In genomic region chr12:115303751-115304309, GRCh38 we compare ENCODE assay signal across 19 cellular contexts.
"Had no signal": no experiment of that assay in that cellular context is flagged by ENCODE, and none has a peak within 500 bp of the region (broad histone marks: within the 10 kb centered on the region; RNA-seq: fewer than 3 reads in every experiment).

No MANE protein-coding gene starts in this region.

- H3K36me3 ChIP-seq: left lung, sigmoid colon, thyroid gland had no signal

- H3K9me3 ChIP-seq: left lung, sigmoid colon, thyroid gland had no signal

- H3K27me3 ChIP-seq: left lung, sigmoid colon, thyroid gland had no signal

- H3K4me1 ChIP-seq: left lung, parathyroid adenoma, sigmoid colon, thyroid gland had no signal

- DNase-seq: activated CD4-positive, alpha-beta memory T cell treated with anti-CD3 and anti-CD28 coated beads, Interleukin-2, amount 10 ng/mL, durations not matched to agents 7 days and 5 days; activated CD4-positive, alpha-beta T cell treated with anti-CD3 and anti-CD28 coated beads, Interleukin-2, amount 10 ng/mL, durations not matched to agents 24 days and 14 days; activated effector memory CD4-positive, alpha-beta T cell treated with anti-CD3 and anti-CD28 coated beads, Interleukin-2, amount 50 U/mL, for 16 hours; activated naive CD4-positive, alpha-beta T cell treated with anti-CD3 and anti-CD28 coated beads, Interleukin-2, amount 10 ng/mL, durations not matched to agents 7 days and 5 days; activated naive CD8-positive, alpha-beta T cell treated with anti-CD3 and anti-CD28 coated beads, Interleukin-2, amount 50 U/mL, for 24 hours; aorta; central memory CD4-positive, alpha-beta T cell; effector memory CD4-positive, alpha-beta T cell; kidney; left lung; midbrain; nucleus accumbens; sigmoid colon; stimulated activated CD4-positive, alpha-beta T cell treated with anti-CD3 and anti-CD28 coated beads, Interleukin-4, amount 100 ng/mL, for 24 hours; stimulated activated naive CD4-positive, alpha-beta T cell treated with Interleukin-2 at 50 U/mL for 16 hours; T-cell; thyroid gland had no signal

- H3K27ac ChIP-seq: left lung, parathyroid adenoma, sigmoid colon, thyroid gland, VCaP had no signal

- H3K4me3 ChIP-seq: left lung, sigmoid colon, thyroid gland had no signal
